In the genomic region with DNA sequence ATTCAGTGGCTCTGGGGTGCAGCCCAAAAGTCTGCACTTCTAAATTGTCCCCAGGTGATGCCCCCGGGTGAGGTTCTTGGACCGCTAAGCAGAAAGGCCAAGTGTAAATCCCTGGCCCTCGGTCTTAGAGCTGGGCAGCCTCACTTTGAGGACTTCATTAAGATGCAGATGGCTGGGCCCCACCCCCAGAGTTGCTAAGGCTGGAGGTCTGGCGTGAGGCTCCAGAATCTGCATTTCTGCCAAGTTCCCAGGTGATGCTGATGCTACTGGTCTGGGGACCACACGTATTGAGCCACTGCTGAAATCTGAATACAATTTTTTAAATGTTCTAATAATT, we compare ENCODE assay signal across 8 cellular contexts. TPM values are rescaled to one million over a fixed set of nuclear protein-coding genes. Genes with fewer than 3 reads are reported as not detected.
DNase-seq lines count a peak whose midpoint lies in the region; ATAC-seq, FAIRE-seq and TF ChIP-seq lines count a peak whose summit lies in the region.

No MANE protein-coding gene starts in this region.

- DNase-seq in GM12864 (ENCODE audit: low read depth), result no peak
- DNase-seq in Panc1 (ENCODE audit: low read depth, low spot score), result no peak
- no peak for DNase-seq in epithelial cell of esophagus (ENCODE audit: low read depth)
- peak in 3 of 6 donors; percentile 1 to 16 (median 15) for DNase-seq in pancreas
- no peak for DNase-seq in KBM-7
- DNase-seq in SIG-M5 (lab: John Stamatoyannopoulos, UW), result no peak

- no peak for TF ChIP-seq CTCF in GM12864 (IDR thresholded peaks at IDR 0.05; ENCODE audit: low read depth, low read length, missing control alignments)
- TF ChIP-seq CTCF in Panc1 (IDR thresholded peaks at IDR 0.05), result no peak
- no peak for TF ChIP-seq CTCF in epithelial cell of esophagus (IDR thresholded peaks at IDR 0.05; ENCODE audit: insufficient read depth, low read depth, low read length, missing control alignments)
- TF ChIP-seq CTCF in pancreas (IDR thresholded peaks at IDR 0.05), result no peak

- peak; percentile 37 for ATAC-seq in Panc1
- peak in 3 of 4 donors; percentile 3 to 11 (median 7) for ATAC-seq in pancreas
- ATAC-seq in HG02884 (IDR thresholded peaks at IDR 0.05; ENCODE audit: unreplicated experiment), result no peak
- ATAC-seq in GM18498 (IDR thresholded peaks at IDR 0.05; ENCODE audit: unreplicated experiment), result no peak

- H3K9me3 ChIP-seq in Panc1 (ENCODE audit: control insufficient read depth, insufficient read depth, low read depth, low read length) (no peaks in the 10 kb centered on the region), pancreas (no peaks in the 10 kb centered on the region)

- in situ Hi-C loops in Panc1 (cut with HindIII; ENCODE audit: low pct_unique_long_range_greater_than_20kb, low sequenced_read_pairs), result no loop called here
- in situ Hi-C loops in KBM-7 (cut with MboI; ENCODE audit: low pct_unique_long_range_greater_than_20kb, low sequenced_read_pairs), result no loop called here

- intact Hi-C loops in Panc1 (cut with micrococcal nuclease; ENCODE audit: unreplicated experiment) (no loop called here), pancreas (cut with DNase I) (no loop called here)

- H3K4me3 ChIP-seq in GM12864 (ENCODE audit: low read depth, low read length), result peak overlapping the region; percentile 76
- H3K4me3 ChIP-seq in Panc1 (ENCODE audit: low read depth in 2 of 2, low read length in 2 of 2), result peak overlapping the region; percentile 75 to 78
- H3K4me3 ChIP-seq in epithelial cell of esophagus (ENCODE audit: low read length), result peak overlapping the region; percentile 60
- H3K4me3 ChIP-seq in pancreas, result peak overlapping the region; percentile 24 to 88 (median 76)

- FAIRE-seq in pancreas (lab: Jason Lieb, UNC), result no peak

- CTCF ChIA-PET in Panc1 (lab: Charles Lee), result no interaction called here

- H3K36me3 ChIP-seq in Panc1 (ENCODE audit: control insufficient read depth, insufficient read depth, low read length) (no peaks in the 10 kb centered on the region; the same call in 1 of the 2 replicates), pancreas (no peaks in the 10 kb centered on the region)

- BruUV-seq in Panc1 (replicated peaks; lab: Mats Ljungman, UMichigan), result no TSS peak

- WGBS in pancreas, 2 donors, result 13 to 17% methylated on average over 5 of the region's 5 CpGs

- POLR2A ChIA-PET in Panc1 (lab: Charles Lee), result no interaction called here

- H3K27ac ChIP-seq in Panc1 (ENCODE audit: low read length), result no peak overlapping the region
- no peak overlapping the region for H3K27ac ChIP-seq in pancreas

- H3K4me1 ChIP-seq in Panc1 (ENCODE audit: control insufficient read depth, insufficient read depth, low read length), result peaks cover 12% of the 10 kb centered on the region
- H3K4me1 ChIP-seq in pancreas, result peaks cover 4 to 9% (median 9%) of the 10 kb centered on the region in 3 donors

- H3K27me3 ChIP-seq in Panc1 (ENCODE audit: control insufficient read depth, insufficient read depth, low read length) (no peaks in the 10 kb centered on the region), pancreas (no peaks in the 10 kb centered on the region)

RNA-seq across cellular contexts. Expression of a gene that starts 0.7 kb away (rescaled TPM):
- 14.6 TPM for total RNA-seq in Panc1 (2021; ENCODE audit: unreplicated experiment)
- polyA plus RNA-seq in Panc1 (2012; ENCODE audit: insufficient read length), result 9.0 TPM
- 1 to 10 TPM; 6.2 to 9.9 (median 8.8) TPM for total RNA-seq in pancreas
- polyA plus RNA-seq in pancreas, result 10 to 100 TPM in 1 of 2 donors, 1 to 10 TPM in 1; 4.3 to 12.9 TPM

Comparison
In these comparisons a context has a peak if more than half of its experiments do, and no peak if none do; other contexts are left out.
1. ATAC-seq: peak in Panc1 (single experiment) and pancreas (3 of 4); none in HG02884 (single experiment) and GM18498 (single experiment).
2. Peak in every context shown above with its lines, with median percentiles within 50 percentile points of each other: H3K4me3 ChIP-seq.